8 cellular contexts compared by ENCODE assay signal in the genomic region with DNA sequence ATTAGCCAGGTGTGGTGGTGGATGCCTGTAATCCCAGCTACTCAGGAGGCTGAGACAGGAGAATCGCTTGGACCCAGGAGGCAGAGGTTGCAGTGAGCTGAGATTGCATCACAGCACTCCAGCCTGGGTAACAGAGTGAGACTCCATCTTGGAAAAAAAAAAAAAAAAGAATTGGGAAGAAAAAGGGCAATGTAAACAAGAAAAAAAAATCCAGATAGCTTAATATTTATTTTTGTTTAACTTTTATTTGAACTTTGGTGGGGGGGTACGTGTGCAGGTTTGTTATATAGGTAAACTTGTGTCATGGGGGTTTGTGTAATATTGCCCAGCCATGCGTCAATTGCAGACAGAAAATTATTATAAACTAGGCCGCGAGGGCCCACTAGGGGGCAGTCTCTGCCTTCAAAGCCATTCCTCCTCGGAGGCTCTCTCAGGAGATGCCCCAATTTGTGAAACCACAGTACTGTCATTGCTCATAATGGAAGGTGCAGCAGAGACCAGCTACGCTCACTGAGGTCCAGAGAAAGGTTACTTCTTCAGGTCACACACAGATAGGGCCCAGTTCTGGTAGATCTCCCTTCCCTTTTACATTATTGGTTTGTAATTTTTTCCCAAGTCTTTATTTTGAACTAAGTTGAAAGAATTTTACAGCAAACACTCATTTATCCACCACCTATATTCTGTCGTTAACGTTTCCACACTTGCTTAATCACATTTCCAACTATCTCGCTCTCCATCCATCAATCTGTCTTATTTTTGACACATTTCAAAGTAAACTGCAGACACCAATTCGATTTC.
DNase-seq lines count a peak whose midpoint lies in the region; ATAC-seq and TF ChIP-seq lines count a peak whose summit lies in the region.

No MANE protein-coding gene starts in this region.

- peak overlapping the region; percentile 27 to 74 (median 66) for H3K27ac Mint-ChIP-seq in naive B cell

- H3K36me3 Mint-ChIP-seq in naive B cell = peaks cover 9 to 19% of the 10 kb centered on the region in 2 donors

- H3K4me3 Mint-ChIP-seq in naive B cell = no peak overlapping the region

- intact Hi-C loops in posterior vena cava (cut with DNase I) = loop anchor here (5.0 to 10.0 kb wide), 2 partner anchors 213 to 465 kb away; a partner anchor contains a TSS

- H3K27me3 Mint-ChIP-seq in naive B cell = no peaks in the 10 kb centered on the region

- H3K4me1 Mint-ChIP-seq in naive B cell = peaks cover 21 to 41% (median 28%) of the 10 kb centered on the region in 3 donors

- TF ChIP-seq CTCF in GM12864 (IDR thresholded peaks at IDR 0.05; ENCODE audit: low read depth, low read length, missing control alignments) (peak; percentile 77), epithelial cell of esophagus (IDR thresholded peaks at IDR 0.05; ENCODE audit: insufficient read depth, low read depth, low read length, missing control alignments) (peak; percentile 71)

- DNase-seq in GM12864 (ENCODE audit: low read depth) (peak; percentile 44), NOMO-1 (lab: John Stamatoyannopoulos, UW; ENCODE audit: unreplicated experiment in 2 of 2) (peak; percentile 48 to 75), epithelial cell of esophagus (ENCODE audit: low read depth) (peak; percentile 65), naive B cell (peak; percentile 69), posterior vena cava (ENCODE audit: low spot score) (no peak)
- DNase-seq in activated CD8-positive, alpha-beta memory T cell treated with anti-CD3 and anti-CD28 coated beads for 24 hours = peak; percentile 93
- DNase-seq in stimulated activated CD8-positive, alpha-beta memory T cell treated with anti-CD3 and anti-CD28 coated beads, Interleukin-7, amount 100 ng/mL, for 48 hours (ENCODE audit: extremely low read depth in 1 of 2, low read depth in 1 of 2) = peak; percentile 57 to 64

- H3K9me3 Mint-ChIP-seq in naive B cell = no peaks in the 10 kb centered on the region

- H3K4me3 ChIP-seq in GM12864 (ENCODE audit: low read depth, low read length) (no peak overlapping the region), epithelial cell of esophagus (ENCODE audit: low read length) (no peak overlapping the region)

- ATAC-seq in HG03378 (IDR thresholded peaks at IDR 0.05; ENCODE audit: unreplicated experiment) = peak; percentile 74
- peak; percentile 83 to 93 for ATAC-seq in naive B cell (ENCODE audit: low read depth in 2 of 2)
